Comparison of ENCODE assay signal across 8 cellular contexts in the genomic region with DNA sequence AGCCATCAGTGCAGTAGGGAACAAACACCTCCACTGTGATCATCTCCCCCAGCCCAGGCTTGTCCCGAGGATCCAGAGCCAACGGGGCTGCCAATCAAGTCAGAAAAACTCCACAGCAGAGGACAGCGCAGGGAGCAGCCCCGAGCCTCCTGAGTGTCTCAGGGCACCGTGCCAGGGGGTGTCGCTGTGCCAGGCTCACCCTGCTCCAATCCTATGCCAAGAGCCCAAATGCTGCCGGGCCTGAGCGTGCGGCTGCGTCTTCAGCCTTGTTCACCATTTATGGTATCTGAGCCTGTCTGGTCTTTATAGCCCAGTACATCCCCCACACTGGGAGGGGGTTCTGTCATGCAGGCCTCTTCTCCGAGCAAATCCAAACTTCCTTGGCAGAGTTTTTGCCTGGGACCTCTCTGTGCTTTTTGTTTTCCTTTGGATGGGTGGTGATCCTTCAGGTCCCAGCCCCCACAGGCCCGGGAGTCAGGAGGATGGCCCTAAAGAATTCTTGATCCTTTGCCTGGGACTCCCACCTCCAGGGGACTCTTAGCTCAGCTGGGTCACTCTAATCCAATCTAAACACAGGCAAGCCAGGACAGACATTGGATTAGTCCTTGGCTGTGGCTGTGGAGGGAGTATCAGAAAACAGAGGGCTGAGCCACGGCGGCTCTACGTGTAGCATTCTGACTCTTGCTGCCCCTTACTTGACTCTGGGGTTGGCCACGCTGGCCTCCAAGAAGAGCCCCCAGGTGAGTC.
DNase-seq lines count a peak whose midpoint lies in the region; TF ChIP-seq lines count a peak whose summit lies in the region.
"Had no signal": no experiment of that assay in that cellular context is flagged by ENCODE, and none has a peak within 500 bp of the region (broad histone marks: within the 10 kb centered on the region; RNA-seq: fewer than 3 reads in every experiment).

No MANE protein-coding gene starts in this region.

- H3K27ac ChIP-seq in endodermal cell (ENCODE audit: low read depth, low read length) (no peak overlapping the region), testis (peak overlapping the region; percentile 74 to 83)
- H3K27ac ChIP-seq: SJCRH30 had no signal

- no peaks in the 10 kb centered on the region for H3K9me3 ChIP-seq in endodermal cell (ENCODE audit: control insufficient read depth, low read length)
- no peaks in the 10 kb centered on the region for H3K9me3 ChIP-seq in testis
- H3K9me3 ChIP-seq: SJCRH30 had no signal

- intact Hi-C loops in testis (cut with DNase I; ENCODE audit: low total_unique reads), result loop anchor here (5.0 kb wide), 1 partner anchor 68 kb away; no protein-coding TSS in a partner anchor
- intact Hi-C loops in activated CD4-positive, alpha-beta memory T cell treated with anti-CD3 and anti-CD28 coated beads for 36 hours (cut with micrococcal nuclease), result loop anchor here (10.0 kb wide), 1 partner anchor 395 kb away; no protein-coding TSS in a partner anchor

- no peak overlapping the region for H3K4me3 ChIP-seq in endodermal cell (ENCODE audit: low read length)
- H3K4me3 ChIP-seq in testis, result no peak overlapping the region
- H3K4me3 ChIP-seq: SJCRH30 had no signal

- peak overlapping the region; percentile 16 for H3K4me3 Mint-ChIP-seq in endodermal cell
- no peak overlapping the region for H3K4me3 Mint-ChIP-seq in mesothelial cell of epicardium
- no peak overlapping the region for H3K4me3 Mint-ChIP-seq in activated CD4-positive, alpha-beta memory T cell treated with anti-CD3 and anti-CD28 coated beads for 36 hours

- H3K36me3 ChIP-seq in endodermal cell (ENCODE audit: control insufficient read depth, insufficient read depth, low read length) (no peaks in the 10 kb centered on the region), testis (ENCODE audit: low read depth, missing control alignments) (no peaks in the 10 kb centered on the region)
- H3K36me3 ChIP-seq: SJCRH30 had no signal

- H3K4me1 Mint-ChIP-seq in endodermal cell (peaks cover 32% of the 10 kb centered on the region), mesothelial cell of epicardium (peaks cover 49% of the 10 kb centered on the region)
- H3K4me1 Mint-ChIP-seq in activated CD4-positive, alpha-beta memory T cell treated with anti-CD3 and anti-CD28 coated beads for 36 hours (ENCODE audit: low read depth), result no peaks in the 10 kb centered on the region

- POLR2A ChIA-PET in activated CD4-positive, alpha-beta memory T cell treated with anti-CD3 and anti-CD28 coated beads for 36 hours (lab: Charles Lee), result no interaction called here

- H3K4me1 ChIP-seq in endodermal cell (ENCODE audit: control insufficient read depth, insufficient read depth, low read length) (peaks cover 14% of the 10 kb centered on the region), testis (peaks cover 19% of the 10 kb centered on the region)

- CTCF ChIA-PET in activated CD4-positive, alpha-beta memory T cell treated with anti-CD3 and anti-CD28 coated beads for 36 hours (lab: Charles Lee), result interaction anchor here (1.0 to 1.3 kb wide), 2 partner anchors 14 to 68 kb away, joined by 3 to 7 read pairs; no protein-coding TSS in a partner anchor

- 83 to 93% methylated on average over 5 to 16 of the region's 16 CpGs for WGBS in endodermal cell (ENCODE audit: insufficient coverage in 1 of 2, insufficient read length in 1 of 2), 2 experiments
- 41 to 45% methylated on average over 14 to 16 of the region's 16 CpGs for WGBS in testis, 2 donors

- H3K27me3 ChIP-seq in endodermal cell (ENCODE audit: control insufficient read depth, insufficient read depth, low read length, poor library complexity, severe bottlenecking), result no peaks in the 10 kb centered on the region
- no peaks in the 10 kb centered on the region for H3K27me3 ChIP-seq in testis
- H3K27me3 ChIP-seq: SJCRH30 had no signal

- H3K36me3 Mint-ChIP-seq in endodermal cell (ENCODE audit: low read depth) (no peaks in the 10 kb centered on the region), mesothelial cell of epicardium (no peaks in the 10 kb centered on the region)
- no peaks in the 10 kb centered on the region for H3K36me3 Mint-ChIP-seq in activated CD4-positive, alpha-beta memory T cell treated with anti-CD3 and anti-CD28 coated beads for 36 hours

- no peaks in the 10 kb centered on the region for H3K27me3 Mint-ChIP-seq in endodermal cell (ENCODE audit: insufficient read depth)
- H3K27me3 Mint-ChIP-seq in mesothelial cell of epicardium (ENCODE audit: low read depth), result no peaks in the 10 kb centered on the region
- peaks cover 3% of the 10 kb centered on the region for H3K27me3 Mint-ChIP-seq in activated CD4-positive, alpha-beta memory T cell treated with anti-CD3 and anti-CD28 coated beads for 36 hours

- TF ChIP-seq CTCF in endodermal cell (conservative IDR thresholded peaks at IDR 0.05) (no peak), mesothelial cell of epicardium (IDR thresholded peaks at IDR 0.05; ENCODE audit: unreplicated experiment) (no peak), testis (IDR thresholded peaks at IDR 0.05) (no peak)

- no peak for TF ChIP-seq POLR2A in testis (IDR thresholded peaks at IDR 0.05)

- H3K9ac ChIP-seq in endodermal cell (ENCODE audit: extremely low read depth, low read length, poor library complexity, severe bottlenecking), result peak overlapping the region; percentile 11

- H3K27ac Mint-ChIP-seq in endodermal cell (peak overlapping the region; percentile 84), mesothelial cell of epicardium (peak overlapping the region; percentile 89)
- H3K27ac Mint-ChIP-seq in activated CD4-positive, alpha-beta memory T cell treated with anti-CD3 and anti-CD28 coated beads for 36 hours, result no peak overlapping the region

- H3K9me3 Mint-ChIP-seq in endodermal cell, result no peaks in the 10 kb centered on the region
- no peaks in the 10 kb centered on the region for H3K9me3 Mint-ChIP-seq in mesothelial cell of epicardium
- H3K9me3 Mint-ChIP-seq in activated CD4-positive, alpha-beta memory T cell treated with anti-CD3 and anti-CD28 coated beads for 36 hours, result no peaks in the 10 kb centered on the region

- DNase-seq in NCI-H82 treated with DMSO at 0.1 percent for 48 hours (lab: John Stamatoyannopoulos, UW; ENCODE audit: unreplicated experiment) (peak; percentile 60), endodermal cell (peak; percentile 64), mesothelial cell of epicardium (ENCODE audit: low spot score in 2 of 2, unreplicated experiment in 2 of 2) (no peak), testis (peak; percentile 68), NCI-H1048 (lab: John Stamatoyannopoulos, UW) (no peak), AML-193 (lab: John Stamatoyannopoulos, UW) (no peak)
- no peak for DNase-seq in activated CD4-positive, alpha-beta memory T cell treated with anti-CD3 and anti-CD28 coated beads for 36 hours

Comparison
In these comparisons a context has a peak if more than half of its experiments do, and no peak if none do; other contexts are left out.
1. DNase-seq: peak in NCI-H82 treated with DMSO at 0.1 percent for 48 hours (single experiment), endodermal cell (single experiment) and testis (single experiment); none in mesothelial cell of epicardium (0 of 2), NCI-H1048 (single experiment), AML-193 (0 of 2) and activated CD4-positive, alpha-beta memory T cell treated with anti-CD3 and anti-CD28 coated beads for 36 hours (single experiment).